Comparison of ENCODE assay signal across 7 cellular contexts in the genomic region with DNA sequence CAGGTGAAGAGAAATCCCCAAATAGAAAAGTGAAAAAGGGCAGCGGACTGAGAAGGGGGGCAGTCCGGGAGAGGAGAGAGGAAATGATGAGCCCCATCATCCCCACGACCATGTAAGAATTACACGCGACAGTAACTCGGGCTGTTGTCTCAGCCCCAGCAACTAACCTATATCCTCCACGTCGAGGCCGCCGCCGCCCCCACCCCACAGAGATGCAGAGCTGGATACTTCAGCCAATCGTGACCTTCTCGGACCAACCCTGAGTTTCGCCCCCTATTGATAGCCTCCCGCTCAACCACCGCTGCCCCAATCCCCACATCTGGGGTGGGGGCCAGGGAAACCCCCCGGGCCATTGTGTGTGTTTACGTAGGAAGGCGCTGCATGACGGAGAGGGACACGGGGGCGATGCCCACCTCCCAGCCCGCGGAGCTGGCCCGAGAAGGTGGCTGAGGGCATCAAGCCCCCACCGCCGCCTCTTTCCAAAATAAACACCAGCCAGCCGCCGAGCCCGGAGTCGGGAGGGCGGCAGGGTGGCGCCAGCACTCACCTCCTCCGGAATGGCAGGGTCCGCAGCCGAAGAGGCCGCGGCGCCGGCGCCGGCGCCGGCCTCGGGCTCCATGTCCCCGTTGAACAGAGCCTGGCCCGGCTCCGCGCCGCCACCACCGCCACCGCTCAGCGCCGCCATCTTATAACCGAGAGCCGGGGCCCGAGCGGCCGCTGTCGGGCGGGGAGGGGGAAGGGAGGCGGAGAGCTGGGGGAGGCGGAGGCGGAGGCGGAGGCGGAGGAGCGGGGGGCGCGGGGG. TPM values are rescaled to one million over a fixed set of nuclear protein-coding genes. Genes with fewer than 3 reads are reported as not detected.
A peak's percentile ranks its signal among the peaks of the same experiment; 100 is the strongest.
DNase-seq lines count a peak whose midpoint lies in the region; ATAC-seq and TF ChIP-seq lines count a peak whose summit lies in the region.

No MANE protein-coding gene starts in this region.

- TF ChIP-seq CTCF in astrocyte of the spinal cord (IDR thresholded peaks at IDR 0.05; ENCODE audit: low read depth, low read length) (peak; percentile 57), gastrocnemius medialis (IDR thresholded peaks at IDR 0.05 in 4 of 5, conservative IDR thresholded peaks at IDR 0.05 in 1 of 5) (peak in 3 of 5 experiments; percentile 44 to 61 (median 49))

- DNase-seq in NCI-H1417 (lab: John Stamatoyannopoulos, UW), result peak; percentile 88 to 94 (median 90)
- peak; percentile 54 for DNase-seq in T1000 (lab: John Stamatoyannopoulos, UW)
- peak; percentile 55 for DNase-seq in astrocyte of the spinal cord (ENCODE audit: low read depth, low spot score)
- no peak for DNase-seq in iPS DF 6.9 (ENCODE audit: low read depth, low spot score)
- peak; percentile 47 to 49 for DNase-seq in gastrocnemius medialis

- peak; percentile 23 to 27 for TF ChIP-seq POLR2A in gastrocnemius medialis (IDR thresholded peaks at IDR 0.05)

- H3K4me1 ChIP-seq in iPS DF 6.9 (ENCODE audit: control insufficient read depth, insufficient read depth, low read length) (no peaks in the 10 kb centered on the region), gastrocnemius medialis (peaks cover 19 to 36% of the 10 kb centered on the region in 2 donors)

- H3K27ac ChIP-seq in iPS DF 6.9 (ENCODE audit: low read length) (no peak overlapping the region), gastrocnemius medialis (peak overlapping the region; percentile 90 to 99 (median 96))

- H3K36me3 ChIP-seq in iPS DF 6.9 (ENCODE audit: control insufficient read depth, insufficient read depth, low read length) (no peaks in the 10 kb centered on the region), gastrocnemius medialis (no peaks in the 10 kb centered on the region)

- H3K27me3 ChIP-seq in iPS DF 6.9 (ENCODE audit: control insufficient read depth, insufficient read depth, low read length) (no peaks in the 10 kb centered on the region), gastrocnemius medialis (no peaks in the 10 kb centered on the region)

- ATAC-seq in GM18498 (IDR thresholded peaks at IDR 0.05; ENCODE audit: unreplicated experiment) (peak; percentile 86), HG02759 (IDR thresholded peaks at IDR 0.05; ENCODE audit: unreplicated experiment) (peak; percentile 88), gastrocnemius medialis (peak; percentile 78 to 83)

- in situ Hi-C loops in astrocyte of the spinal cord (cut with HindIII; ENCODE audit: low sequenced_read_pairs), result no loop called here
- in situ Hi-C loops in gastrocnemius medialis (cut with MboI; ENCODE audit: low sequenced_read_pairs in 4 of 4), result loop anchor here in 1 of 4 donors (10.0 kb wide), 1 partner anchor 229 kb away; the partner anchor contains the start of gene NDUFB2

- no CpG with 5 or more reads among the region's 69 CpGs for WGBS in iPS DF 6.9 (ENCODE audit: insufficient coverage, insufficient read length)

- H3K9me3 ChIP-seq in iPS DF 6.9 (ENCODE audit: control insufficient read depth, insufficient read depth, low read length), result no peaks in the 10 kb centered on the region
- H3K9me3 ChIP-seq in gastrocnemius medialis, result no peaks in the 10 kb centered on the region

- H3K4me3 ChIP-seq in astrocyte of the spinal cord (ENCODE audit: low read depth, low read length) (peak overlapping the region; percentile 93), iPS DF 6.9 (ENCODE audit: low read length) (peak overlapping the region; percentile 99), gastrocnemius medialis (peak overlapping the region; percentile 71 to 97 (median 95))

- intact Hi-C loops in gastrocnemius medialis (cut with DNase I; ENCODE audit: low total_unique reads), result loop anchor here (2.0 to 10.0 kb wide), 5 partner anchors 91 to 749 kb away; partner anchors contain the start of genes KDM7A, MKRN1, MRPS33 and NDUFB2

RNA-seq across cellular contexts. Expression of gene BRAF, which starts 0.5 kb away (rescaled TPM):
- 10 to 100 TPM; 10.0 to 28.4 (median 19.2) TPM for total RNA-seq in gastrocnemius medialis
